In genomic region chr5:176609724-176610429, GRCh38 we compare ENCODE assay signal across 8 cellular contexts. TPM values are rescaled to one million over a fixed set of nuclear protein-coding genes. Genes with fewer than 3 reads are reported as not detected.
DNase-seq lines count a peak whose midpoint lies in the region; ATAC-seq and TF ChIP-seq lines count a peak whose summit lies in the region.

GPRIN1 (minus strand) TSS chr5:176610156; CDS start chr5:176599834, 10,322 bp downstream.

- no peak within 1 kb of the TSS for H3K9ac ChIP-seq in duodenal mucosa (ENCODE audit: low read depth in 1 of 2, low read length in 2 of 2)

- no peak within 1 kb of the TSS for H3K27ac ChIP-seq in duodenal mucosa (ENCODE audit: low read depth, low read length)

- TF ChIP-seq CTCF in GM12875 (IDR thresholded peaks at IDR 0.05; ENCODE audit: borderline replicate concordance, insufficient read depth, low read depth, low read length), result peak; percentile 22; the same call in 1 of the 2 replicates

- DNase-seq in 8988T (peak; percentile 97), NCI-H1930 (lab: John Stamatoyannopoulos, UW) (peak; percentile 39 to 80), lung microvascular endothelial cell (ENCODE audit: low read depth in 2 of 2) (peak; percentile 53 to 70)
- DNase-seq in activated CD4-positive, alpha-beta T cell treated with anti-CD3 and anti-CD28 coated beads for 1 hour, result peak; percentile 21
- DNase-seq in stimulated activated CD8-positive, alpha-beta memory T cell treated with anti-CD3 and anti-CD28 coated beads, Interleukin-7, amount 100 ng/mL, for 48 hours (ENCODE audit: extremely low read depth in 1 of 2, low read depth in 1 of 2), result peak; percentile 23 to 50

- H3K36me3 ChIP-seq in duodenal mucosa (ENCODE audit: control insufficient read depth in 1 of 2, insufficient read depth in 2 of 2, low read length in 2 of 2), result no peaks in the 10 kb centered on the region

- H3K9me3 ChIP-seq in duodenal mucosa (ENCODE audit: control insufficient read depth in 1 of 2, low read length in 2 of 2), result no peaks in the 10 kb centered on the region

- H3K27me3 ChIP-seq in duodenal mucosa (ENCODE audit: control insufficient read depth in 1 of 2, insufficient read depth in 2 of 2, low read length in 2 of 2), result peaks cover 19 to 23% of the 10 kb centered on the region in 2 donors

- H3K4me3 ChIP-seq in GM12875 (ENCODE audit: low read depth, low read length) (peak within 1 kb of the TSS; percentile 60), duodenal mucosa (ENCODE audit: low read depth in 1 of 2, low read length in 2 of 2) (peak within 1 kb of the TSS; percentile 50 to 73)

- H3K4me1 ChIP-seq in duodenal mucosa (ENCODE audit: control insufficient read depth in 1 of 2, insufficient read depth in 2 of 2, low read length in 2 of 2), result no peaks in the 10 kb centered on the region

- peak; percentile 86 for ATAC-seq in HG02759 (IDR thresholded peaks at IDR 0.05; ENCODE audit: unreplicated experiment)

RNA-seq across cellular contexts. Expression of gene GPRIN1, which starts in this region (rescaled TPM):
- total RNA-seq in lung microvascular endothelial cell, result 3.6 and 5.2 TPM in 2 replicates

Comparison
In these comparisons a context has a peak if more than half of its experiments do, and no peak if none do; other contexts are left out.
1. DNase-seq: peak in every context shown above with its lines; median percentile 97 in 8988T; 62 in lung microvascular endothelial cell; 60 in NCI-H1930; 36 in stimulated activated CD8-positive, alpha-beta memory T cell treated with anti-CD3 and anti-CD28 coated beads, Interleukin-7, amount 100 ng/mL, for 48 hours; 21 in activated CD4-positive, alpha-beta T cell treated with anti-CD3 and anti-CD28 coated beads for 1 hour.